ENCODE assay signal across 30 cellular contexts in the genomic region with DNA sequence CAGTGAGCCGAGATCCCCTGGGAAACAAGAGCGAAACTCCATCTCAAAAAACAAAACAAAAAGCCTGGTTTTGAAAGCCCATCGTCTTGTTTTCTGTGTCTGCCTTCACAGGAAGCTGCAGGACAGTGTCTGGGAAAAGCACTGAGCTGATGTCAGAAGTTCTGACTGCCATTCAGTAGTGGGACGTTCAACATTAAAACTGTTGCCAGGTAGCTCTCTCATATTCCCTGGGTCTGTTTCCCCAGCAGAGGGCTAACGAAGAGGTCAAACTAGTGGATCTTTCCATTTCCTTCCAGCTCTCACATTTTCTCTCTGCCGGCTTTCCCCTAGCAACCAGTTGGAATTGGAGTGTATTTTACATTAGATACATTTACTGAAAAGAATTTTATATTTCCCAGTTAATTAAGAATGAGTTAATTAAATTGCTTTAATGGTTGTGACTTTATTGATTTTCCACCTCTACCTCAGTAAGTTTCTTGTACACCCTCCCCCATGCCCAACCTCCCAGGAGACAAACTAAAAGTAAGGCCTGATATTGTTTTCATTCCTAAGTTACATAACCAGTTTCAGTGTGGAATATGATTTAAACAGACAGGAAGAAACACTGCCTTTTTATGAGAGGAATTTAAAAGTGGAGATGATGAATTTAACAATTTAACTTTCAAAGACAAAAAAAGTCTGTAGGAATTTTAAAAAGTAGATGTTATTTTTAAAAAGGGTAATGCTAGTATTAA. TPM values are rescaled to one million over a fixed set of nuclear protein-coding genes. Genes with fewer than 3 reads are reported as not detected.
A peak's percentile ranks its signal among the peaks of the same experiment; 100 is the strongest.
DNase-seq lines count a peak whose midpoint lies in the region; ATAC-seq and TF ChIP-seq lines count a peak whose summit lies in the region.
"Had no signal": no experiment of that assay in that cellular context is flagged by ENCODE, and none has a peak within 500 bp of the region (broad histone marks: within the 10 kb centered on the region; RNA-seq: fewer than 3 reads in every experiment).

No MANE protein-coding gene starts in this region.

- no peaks in the 10 kb centered on the region for H3K36me3 Mint-ChIP-seq in activated naive CD4-positive, alpha-beta T cell treated with anti-CD3 and anti-CD28 coated beads, Interleukin-2, amount 50 U/mL, for 72 hours
- H3K36me3 Mint-ChIP-seq: naive B cell had no signal

- 0 out of 2 replicates have a peak, but pooled peaks have one; percentile 5 for TF ChIP-seq CTCF in Panc1 (IDR thresholded peaks at IDR 0.05)
- peak; percentile 7 for TF ChIP-seq CTCF in choroid plexus epithelial cell (conservative IDR thresholded peaks at IDR 0.05; ENCODE audit: low read depth, low read length)

- H3K27me3 ChIP-seq in Panc1 (ENCODE audit: control insufficient read depth, insufficient read depth, low read length): peaks cover 3% of the 10 kb centered on the region; the same call in 1 of the 2 replicates
- H3K27me3 ChIP-seq: BLaER1, brain microvascular endothelial cell, heart right ventricle, upper lobe of left lung had no signal

- CTCF ChIA-PET in Panc1 (lab: Charles Lee): no interaction called here

- H3K4me3 ChIP-seq in Panc1 (ENCODE audit: low read depth in 2 of 2, low read length in 2 of 2) (no peak overlapping the region), choroid plexus epithelial cell (ENCODE audit: low read depth, low read length) (no peak overlapping the region)
- H3K4me3 ChIP-seq: BLaER1, heart right ventricle, smooth muscle cell, upper lobe of left lung had no signal

- no peak overlapping the region for H3K27ac Mint-ChIP-seq in activated naive CD4-positive, alpha-beta T cell treated with anti-CD3 and anti-CD28 coated beads, Interleukin-2, amount 50 U/mL, for 72 hours
- H3K27ac Mint-ChIP-seq: activated CD4-positive, alpha-beta T cell treated with anti-CD3 and anti-CD28 coated beads, Interleukin-2, amount 10 ng/mL, durations not matched to agents 24 days and 14 days had no signal

- H3K4me1 ChIP-seq in Panc1 (ENCODE audit: control insufficient read depth, insufficient read depth, low read length): no peaks in the 10 kb centered on the region
- H3K4me1 ChIP-seq: foreskin keratinocyte, upper lobe of left lung had no signal

- no peaks in the 10 kb centered on the region for H3K9me3 ChIP-seq in Panc1 (ENCODE audit: control insufficient read depth, insufficient read depth, low read depth, low read length)
- H3K9me3 ChIP-seq: BLaER1, heart right ventricle, upper lobe of left lung had no signal

- ATAC-seq in Panc1 (no peak), sciatic nerve (peak; percentile 78), GM21526 (IDR thresholded peaks at IDR 0.05; ENCODE audit: low FRiP score, unreplicated experiment) (no peak)
- ATAC-seq in activated naive CD4-positive, alpha-beta T cell treated with anti-CD3 and anti-CD28 coated beads, Interleukin-2, amount 50 U/mL, for 72 hours: no peak
- ATAC-seq: activated T-cell treated with anti-CD3 and anti-CD28 coated beads, Interleukin-2, amount 50 U/mL, for 4 hours; foreskin keratinocyte had no signal

- intact Hi-C loops in Panc1 (cut with micrococcal nuclease; ENCODE audit: unreplicated experiment) (no loop called here), sciatic nerve (cut with DNase I) (no loop called here)

- no peaks in the 10 kb centered on the region for H3K9me3 Mint-ChIP-seq in activated naive CD4-positive, alpha-beta T cell treated with anti-CD3 and anti-CD28 coated beads, Interleukin-2, amount 50 U/mL, for 72 hours
- H3K9me3 Mint-ChIP-seq: activated CD4-positive, alpha-beta T cell treated with anti-CD3 and anti-CD28 coated beads, Interleukin-2, amount 10 ng/mL, durations not matched to agents 24 days and 14 days; activated T-cell treated with anti-CD3 and anti-CD28 coated beads, Interleukin-2, amount 50 U/mL, for 4 hours; naive B cell had no signal

- no peaks in the 10 kb centered on the region for H3K36me3 ChIP-seq in Panc1 (ENCODE audit: control insufficient read depth, insufficient read depth, low read length)
- H3K36me3 ChIP-seq: BLaER1, brain microvascular endothelial cell, heart right ventricle, upper lobe of left lung, WERI-Rb-1 had no signal

- in situ Hi-C loops in Panc1 (cut with HindIII; ENCODE audit: low pct_unique_long_range_greater_than_20kb, low sequenced_read_pairs): no loop called here

- BruUV-seq in Panc1 (replicated peaks; lab: Mats Ljungman, UMichigan): no TSS peak

- no peak overlapping the region for H3K27ac ChIP-seq in Panc1 (ENCODE audit: low read length)
- H3K27ac ChIP-seq: BLaER1, brain microvascular endothelial cell, foreskin keratinocyte, HL-60, upper lobe of left lung, WERI-Rb-1 had no signal

- DNase-seq in Panc1 (ENCODE audit: low read depth, low spot score) (no peak), choroid plexus epithelial cell (ENCODE audit: low read depth) (peak; percentile 50), lung microvascular endothelial cell (ENCODE audit: low read depth in 2 of 2) (peak; percentile 25 to 87), sciatic nerve (ENCODE audit: low spot score) (no peak), LoVo (ENCODE audit: low spot score) (no peak)
- DNase-seq in activated naive CD4-positive, alpha-beta T cell treated with anti-CD3 and anti-CD28 coated beads, Interleukin-2, amount 50 U/mL, for 72 hours (ENCODE audit: low spot score in 2 of 2): no peak
- DNase-seq: activated gamma-delta T cell treated with Interleukin-2 at 50 U/mL for 16 hours; activated T-cell treated with anti-CD3 and anti-CD28 coated beads, Interleukin-2, amount 50 U/mL, for 4 hours; brain microvascular endothelial cell; COR-L47; DND-41; effector memory CD4-positive, alpha-beta T cell; foreskin keratinocyte; heart right ventricle; left cardiac atrium; mesenchymal stem cell; naive B cell; NCI-H1694; NCI-H446 treated with DMSO at 0.1 percent for 48 hours; NCI-H82; occipital lobe; retina; upper lobe of left lung; WERI-Rb-1 had no signal

- POLR2A ChIA-PET in Panc1 (lab: Charles Lee): no interaction called here

RNA-seq across cellular contexts. Expression of a gene that starts 29.9 kb away (rescaled TPM):
- 60.7 TPM for total RNA-seq in Panc1 (2021; ENCODE audit: unreplicated experiment)
- 38.0 TPM for polyA plus RNA-seq in Panc1 (2012; ENCODE audit: insufficient read length)
- total RNA-seq in lung microvascular endothelial cell: 28.1 and 42.3 TPM in 2 replicates
- total RNA-seq in sciatic nerve: 38.3 TPM
- 10 to 100 TPM; 22.2 to 34.7 TPM for total RNA-seq in activated naive CD4-positive, alpha-beta T cell treated with anti-CD3 and anti-CD28 coated beads, Interleukin-2, amount 50 U/mL, for 72 hours

RNA-seq across cellular contexts. Expression of a gene that starts 33.5 kb away (rescaled TPM):
- total RNA-seq in Panc1 (2021; ENCODE audit: unreplicated experiment): 0.46 TPM
- 0.33 TPM for polyA plus RNA-seq in Panc1 (2012; ENCODE audit: insufficient read length)
- under 0.01 and 0.40 TPM in 2 replicates for total RNA-seq in lung microvascular endothelial cell
- total RNA-seq in sciatic nerve: 17.7 TPM
- 100 to 1,000 TPM in 1 of 2 donors, 10 to 100 TPM in 1; 95.5 to 149 TPM for total RNA-seq in activated naive CD4-positive, alpha-beta T cell treated with anti-CD3 and anti-CD28 coated beads, Interleukin-2, amount 50 U/mL, for 72 hours
- total RNA-seq: LHCN-M2, smooth muscle cell had no signal

RNA-seq across cellular contexts. Expression of a gene that starts 56.3 kb away (rescaled TPM):
- total RNA-seq in Panc1 (2021; ENCODE audit: unreplicated experiment) (15.3 TPM), lung microvascular endothelial cell (3.9 and 11.5 TPM in 2 replicates), sciatic nerve (50.1 TPM)
- polyA plus RNA-seq in Panc1 (2012; ENCODE audit: insufficient read length): 3.6 TPM
- total RNA-seq in activated naive CD4-positive, alpha-beta T cell treated with anti-CD3 and anti-CD28 coated beads, Interleukin-2, amount 50 U/mL, for 72 hours: 10 to 100 TPM; 33.3 to 43.0 TPM

Comparison
In these comparisons a context has a peak if more than half of its experiments do, and no peak if none do; other contexts are left out.
1. DNase-seq: peak in choroid plexus epithelial cell (single experiment) and lung microvascular endothelial cell (2 of 2); none in Panc1 (single experiment), sciatic nerve (single experiment), LoVo (single experiment) and activated naive CD4-positive, alpha-beta T cell treated with anti-CD3 and anti-CD28 coated beads, Interleukin-2, amount 50 U/mL, for 72 hours (0 of 2).
2. RNA of a gene that starts 33.5 kb away (total RNA-seq): 95.5 to 149 TPM in activated naive CD4-positive, alpha-beta T cell treated with anti-CD3 and anti-CD28 coated beads, Interleukin-2, amount 50 U/mL, for 72 hours and 17.7 TPM in sciatic nerve (single experiment); 0.46 TPM in Panc1 (single experiment) and under 0.01 to 0.40 TPM in lung microvascular endothelial cell; every median in the first group is over 10 times any median in the second.